ENCODE assay signal across 11 cellular contexts in the genomic region with DNA sequence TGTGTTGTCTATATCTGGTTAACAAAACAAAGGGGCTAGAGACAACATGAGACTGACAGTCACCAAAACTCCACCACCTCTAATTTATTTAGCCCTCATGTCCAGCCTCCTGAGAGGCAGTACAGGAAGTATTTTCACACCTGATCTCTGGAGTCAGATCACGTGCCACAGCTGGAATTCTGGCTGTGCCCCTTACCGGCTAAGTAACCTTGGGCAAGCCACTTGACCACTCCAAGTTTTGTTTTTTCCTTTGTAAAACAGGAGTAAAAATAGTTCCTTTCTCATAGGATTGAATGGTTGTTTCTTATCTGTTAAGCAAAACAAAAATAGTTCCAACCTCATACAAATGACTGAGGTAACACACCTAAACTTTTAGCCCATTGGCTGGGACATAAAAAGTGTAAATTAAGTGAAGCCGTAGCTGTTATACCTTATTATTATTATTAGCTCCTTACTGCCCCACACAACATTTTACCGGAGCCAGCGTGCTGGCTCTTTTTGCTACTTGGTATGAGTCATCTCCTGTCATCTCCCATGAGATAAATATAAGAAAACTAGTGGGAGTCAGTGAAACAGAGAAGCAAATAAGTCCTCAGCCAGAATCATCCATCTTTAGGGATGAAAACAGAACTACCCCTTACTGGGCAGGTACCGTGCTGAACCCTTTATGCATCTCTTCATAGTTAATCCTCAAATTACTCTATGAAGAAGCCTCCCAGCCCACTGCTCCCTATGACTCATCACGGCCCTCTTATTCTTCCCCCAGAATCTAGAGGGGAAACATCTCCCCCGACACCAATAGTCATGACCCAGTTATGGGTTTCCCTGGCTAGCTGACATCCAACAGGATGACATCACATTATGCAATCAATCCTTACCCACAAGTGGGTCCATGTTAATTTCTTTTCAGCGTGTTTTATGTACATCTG. TPM values are rescaled to one million over a fixed set of nuclear protein-coding genes. Genes with fewer than 3 reads are reported as not detected.
DNase-seq lines count a peak whose midpoint lies in the region; ATAC-seq and TF ChIP-seq lines count a peak whose summit lies in the region.
"Had no signal": no experiment of that assay in that cellular context is flagged by ENCODE, and none has a peak within 500 bp of the region (broad histone marks: within the 10 kb centered on the region; RNA-seq: fewer than 3 reads in every experiment).

No MANE protein-coding gene starts in this region.

- no peak for TF ChIP-seq CTCF in AG10803 (conservative IDR thresholded peaks at IDR 0.05; ENCODE audit: low read length)
- no peak for TF ChIP-seq CTCF in esophagus squamous epithelium (IDR thresholded peaks at IDR 0.05)
- no peak for TF ChIP-seq CTCF in omental fat pad (IDR thresholded peaks at IDR 0.05)

- 27 to 33% methylated on average over 9 of the region's 9 CpGs for WGBS in esophagus squamous epithelium, 2 donors

- peaks cover 7 to 57% (median 41%) of the 10 kb centered on the region in 3 donors for H3K4me1 ChIP-seq in esophagus squamous epithelium

- H3K27me3 ChIP-seq in esophagus squamous epithelium, result no peaks in the 10 kb centered on the region

- DNase-seq in AG10803 (ENCODE audit: low read depth), result peak; percentile 73
- DNase-seq in OCI-M1 (lab: John Stamatoyannopoulos, UW), result peak; percentile 60
- DNase-seq in esophagus squamous epithelium (lab: John Stamatoyannopoulos, UW), result no peak
- no peak for DNase-seq in omental fat pad (ENCODE audit: low spot score)
- DNase-seq in NCI-H146 treated with DMSO at 0.1 percent for 48 hours (lab: John Stamatoyannopoulos, UW; ENCODE audit: unreplicated experiment), result no peak
- no peak for DNase-seq in CD1c-positive myeloid dendritic cell (ENCODE audit: extremely low spot score)
- DNase-seq: activated CD8-positive, alpha-beta T cell treated with anti-CD3 and anti-CD28 coated beads, Interleukin-2, amount 10 ng/mL, durations not matched to agents 7 days and 5 days; NCI-H1417; SHP77 had no signal

- no peaks in the 10 kb centered on the region for H3K9me3 ChIP-seq in esophagus squamous epithelium

- no peaks in the 10 kb centered on the region for H3K36me3 ChIP-seq in esophagus squamous epithelium

- no peak for TF ChIP-seq POLR2A in esophagus squamous epithelium (IDR thresholded peaks at IDR 0.05)

- H3K27ac ChIP-seq in esophagus squamous epithelium, result peak overlapping the region; percentile 11 to 91 (median 84)

- ATAC-seq in omental fat pad (ENCODE audit: low FRiP score) (peak; percentile 79), HG03469 (IDR thresholded peaks at IDR 0.05; ENCODE audit: unreplicated experiment) (no peak), GM19397 (IDR thresholded peaks at IDR 0.05; ENCODE audit: unreplicated experiment) (no peak)
- ATAC-seq: activated CD8-positive, alpha-beta T cell treated with anti-CD3 and anti-CD28 coated beads, Interleukin-2, amount 10 ng/mL, durations not matched to agents 7 days and 5 days had no signal

- intact Hi-C loops in esophagus squamous epithelium (cut with DNase I), result no loop called here

- H3K4me3 ChIP-seq in AG10803 (ENCODE audit: low read length) (no peak overlapping the region), esophagus squamous epithelium (no peak overlapping the region)

RNA-seq across cellular contexts. Expression of a gene that starts 44.9 kb away (rescaled TPM):
- total RNA-seq in esophagus squamous epithelium (10 to 100 TPM in 3 of 4 donors, 1 to 10 TPM in 1; 8.8 to 70.8 (median 47.9) TPM), omental fat pad (1 to 10 TPM; 3.5 to 6.8 (median 5.9) TPM)
- total RNA-seq: activated CD8-positive, alpha-beta T cell treated with anti-CD3 and anti-CD28 coated beads, Interleukin-2, amount 10 ng/mL, durations not matched to agents 7 days and 5 days had no signal

Comparison
In these comparisons a context has a peak if more than half of its experiments do, and no peak if none do; other contexts are left out.
1. DNase-seq: peak in AG10803 (single experiment) and OCI-M1 (single experiment); none in esophagus squamous epithelium (single experiment), omental fat pad (single experiment), NCI-H146 treated with DMSO at 0.1 percent for 48 hours (single experiment) and CD1c-positive myeloid dendritic cell (single experiment).